Comparison of ENCODE assay signal across 12 cellular contexts in the genomic region with DNA sequence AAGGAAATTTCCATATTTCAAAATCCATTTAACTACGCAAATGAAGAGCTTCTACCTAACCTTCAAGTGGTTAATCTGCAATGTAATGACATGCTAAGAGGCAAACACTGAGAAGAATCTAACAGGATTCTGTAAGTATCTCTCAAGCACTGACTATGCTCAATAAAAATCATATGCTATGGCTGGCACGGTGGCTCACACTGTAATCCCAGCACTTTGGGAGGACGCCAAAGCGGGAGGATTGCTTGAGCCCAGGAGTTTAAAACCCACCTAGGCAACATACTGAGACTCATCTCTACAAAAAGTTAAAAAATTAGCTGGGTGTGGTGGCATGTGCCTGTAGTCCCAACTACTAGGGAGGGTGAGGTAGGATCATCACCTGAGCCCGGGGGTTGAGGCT. TPM values are rescaled to one million over a fixed set of nuclear protein-coding genes. Genes with fewer than 3 reads are reported as not detected.
DNase-seq lines count a peak whose midpoint lies in the region; ATAC-seq and TF ChIP-seq lines count a peak whose summit lies in the region.
"Had no signal": no experiment of that assay in that cellular context is flagged by ENCODE, and none has a peak within 500 bp of the region (broad histone marks: within the 10 kb centered on the region; RNA-seq: fewer than 3 reads in every experiment).

No MANE protein-coding gene starts in this region.

- H3K4me1 Mint-ChIP-seq in immature natural killer cell, result peaks cover 84 to 98% of the 10 kb centered on the region in 2 donors

- H3K27ac Mint-ChIP-seq in immature natural killer cell, result peak overlapping the region; percentile 70 to 91 (median 79)

- no peaks in the 10 kb centered on the region for H3K9me3 Mint-ChIP-seq in immature natural killer cell

- H3K36me3 Mint-ChIP-seq in immature natural killer cell, result peaks cover 0 to 4% (median 4%) of the 10 kb centered on the region in 3 donors

- H3K4me3 Mint-ChIP-seq in immature natural killer cell, result peak overlapping the region; percentile 37 to 74 (median 54)

- H3K9me3 ChIP-seq in SU-DHL-6 (ENCODE audit: insufficient read depth, low read length), result no peaks in the 10 kb centered on the region

- DNase-seq in ACHN (peak; percentile 9), ELR (ENCODE audit: low read depth) (peak; percentile 16), immature natural killer cell (no peak), NCI-H187 (lab: John Stamatoyannopoulos, UW) (no peak), HPDE6-E6E7 (ENCODE audit: extremely low spot score) (no peak)
- no peak for DNase-seq in NK-92 treated with Interleukin-12 subunit alpha and Interleukin-12 subunit beta, amount 100 ng/mL, for 24 hours (lab: John Stamatoyannopoulos, UW)
- DNase-seq: COR-L47, KG1, NCI-H82, T-helper 9 cell had no signal

- H3K27ac ChIP-seq in SU-DHL-6 (ENCODE audit: low read depth, low read length), result peak overlapping the region; percentile 92

- H3K79me2 ChIP-seq in SU-DHL-6 (ENCODE audit: insufficient read depth, low read length), result peaks cover 100% of the 10 kb centered on the region

- no peaks in the 10 kb centered on the region for H3K9me2 ChIP-seq in SU-DHL-6 (replicated peaks; ENCODE audit: insufficient read depth, low read length)

- no peak for TF ChIP-seq CTCF in SU-DHL-6 (IDR thresholded peaks at IDR 0.05; ENCODE audit: insufficient read depth, low read length, poor library complexity, severe bottlenecking)

- no peak for ATAC-seq in GM21381 (IDR thresholded peaks at IDR 0.05; ENCODE audit: unreplicated experiment)

- H2AFZ ChIP-seq in SU-DHL-6 (ENCODE audit: low read depth, low read length, severe bottlenecking), result no peak overlapping the region

- H3K9ac ChIP-seq in SU-DHL-6 (ENCODE audit: low read length), result peak overlapping the region; percentile 61

- H3K4me3 ChIP-seq in SU-DHL-6 (ENCODE audit: insufficient read depth, low read length, poor library complexity, severe bottlenecking), result peak overlapping the region; percentile 42

- peaks cover 91% of the 10 kb centered on the region for H3F3A ChIP-seq in SU-DHL-6 (ENCODE audit: insufficient read depth)

- H4K20me1 ChIP-seq in SU-DHL-6 (ENCODE audit: low read depth, low read length), result no peaks in the 10 kb centered on the region; the same call in 1 of the 2 replicates

- H3K27me3 Mint-ChIP-seq in immature natural killer cell (ENCODE audit: low read depth in 3 of 3), result peaks cover 2 to 8% (median 2%) of the 10 kb centered on the region in 3 donors

- H3K27me3 ChIP-seq in SU-DHL-6 (ENCODE audit: low read length), result no peaks in the 10 kb centered on the region

- in situ Hi-C loops in ACHN (cut with HindIII; ENCODE audit: low pct_ligation_motif_present, low pct_unique_long_range_greater_than_20kb, low sequenced_read_pairs), result no loop called here

- H3K4me2 ChIP-seq in SU-DHL-6 (ENCODE audit: low read depth, low read length, poor library complexity, severe bottlenecking), result peak overlapping the region; percentile 92

- peaks cover 21% of the 10 kb centered on the region; the same call in 1 of the 2 replicates for H3K36me3 ChIP-seq in SU-DHL-6 (ENCODE audit: low read length)

RNA-seq across cellular contexts. Expression of a gene that starts 32.7 kb away (rescaled TPM):
- 10 to 100 TPM; 40.0 to 58.3 (median 51.7) TPM for polyA plus RNA-seq in immature natural killer cell

Comparison
In these comparisons a context has a peak if more than half of its experiments do, and no peak if none do; other contexts are left out.
1. DNase-seq: peak in ACHN (single experiment) and ELR (single experiment); none in immature natural killer cell (0 of 3), NK-92 treated with Interleukin-12 subunit alpha and Interleukin-12 subunit beta, amount 100 ng/mL, for 24 hours (single experiment), NCI-H187 (0 of 2) and HPDE6-E6E7 (single experiment).